In the genomic region with DNA sequence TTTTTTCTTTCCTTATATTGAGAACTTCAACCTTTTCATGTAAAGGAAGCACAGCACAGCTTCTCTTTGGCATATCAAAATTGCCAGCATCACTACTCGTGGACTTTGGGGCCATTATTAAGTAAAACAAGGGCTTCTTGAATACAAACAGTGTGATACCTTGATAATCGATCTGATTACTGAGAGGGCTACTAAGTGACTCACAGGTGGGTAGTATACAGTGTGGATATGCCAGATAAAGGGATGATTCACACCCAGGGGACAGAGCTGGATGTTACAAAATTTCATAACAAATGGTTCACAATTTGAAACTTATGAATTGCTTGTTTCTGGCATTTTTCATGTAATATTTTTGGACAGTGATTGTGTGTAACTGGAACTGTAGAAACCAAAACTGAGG, we compare ENCODE assay signal across 1 cellular context.
TF ChIP-seq lines count a peak whose summit lies in the region.

No MANE protein-coding gene starts in this region.

TF ChIP-seq in K562, 482 proteins besides CTCF, POLR2A, EP300 and RAD21 (continues in another document):
- no peak for TF ChIP-seq ZNF780A (CRISPR knock-in tag; IDR thresholded peaks at IDR 0.05)
- TF ChIP-seq CTBP1 (IDR thresholded peaks at IDR 0.05; ENCODE audit: borderline replicate concordance) = peak; percentile 35; the same call in 1 of the 2 replicates
- no peak for TF ChIP-seq CEBPG (CRISPR knock-in tag; IDR thresholded peaks at IDR 0.05)
- peak in 1 of 2 experiments; percentile 70; a peak in 1 of 4 replicates for TF ChIP-seq CEBPG (tag; conservative IDR thresholded peaks at IDR 0.05 in 1 of 2, IDR thresholded peaks at IDR 0.05 in 1 of 2)
- TF ChIP-seq, protein P1, sequence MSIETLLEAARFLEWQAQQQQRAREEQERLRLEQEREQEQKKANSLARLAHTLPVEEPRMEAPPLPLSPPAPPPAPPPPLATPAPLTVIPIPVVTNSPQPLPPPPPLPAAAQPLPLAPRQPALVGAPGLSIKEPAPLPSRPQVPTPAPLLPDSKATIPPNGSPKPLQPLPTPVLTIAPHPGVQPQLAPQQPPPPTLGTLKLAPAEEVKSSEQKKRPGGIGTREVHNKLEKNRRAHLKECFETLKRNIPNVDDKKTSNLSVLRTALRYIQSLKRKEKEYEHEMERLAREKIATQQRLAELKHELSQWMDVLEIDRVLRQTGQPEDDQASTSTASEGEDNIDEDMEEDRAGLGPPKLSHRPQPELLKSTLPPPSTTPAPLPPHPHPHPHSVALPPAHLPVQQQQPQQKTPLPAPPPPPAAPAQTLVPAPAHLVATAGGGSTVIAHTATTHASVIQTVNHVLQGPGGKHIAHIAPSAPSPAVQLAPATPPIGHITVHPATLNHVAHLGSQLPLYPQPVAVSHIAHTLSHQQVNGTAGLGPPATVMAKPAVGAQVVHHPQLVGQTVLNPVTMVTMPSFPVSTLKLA (conservative IDR thresholded peaks at IDR 0.05) = no peak
- peak; percentile 77 for TF ChIP-seq NEUROD1 (IDR thresholded peaks at IDR 0.05; ENCODE audit: borderline replicate concordance, low read depth, low read length, partially characterized antibody)
- no peak for TF ChIP-seq GTF2E2 (tag; IDR thresholded peaks at IDR 0.05)
- TF ChIP-seq CSDE1 (IDR thresholded peaks at IDR 0.05) = no peak
- no peak for TF ChIP-seq SREBF1 (IDR thresholded peaks at IDR 0.05; ENCODE audit: borderline replicate concordance, low read depth, low read length)
- TF ChIP-seq KHSRP (IDR thresholded peaks at IDR 0.05) = 0 out of 2 replicates have a peak, but pooled peaks have one; percentile 40
- TF ChIP-seq ZZZ3 (IDR thresholded peaks at IDR 0.05) = no peak
- peak; percentile 98 for TF ChIP-seq SMARCE1 (IDR thresholded peaks at IDR 0.05)
- peak; percentile 96 for TF ChIP-seq SMARCA4 (IDR thresholded peaks at IDR 0.05)
- TF ChIP-seq ARID1B (IDR thresholded peaks at IDR 0.05) = peak; percentile 95
- no peak for TF ChIP-seq SP1 (CRISPR knock-in tag; IDR thresholded peaks at IDR 0.05)
- peak; percentile 62 for TF ChIP-seq CBFA2T2 (conservative IDR thresholded peaks at IDR 0.05)
- no peak for TF ChIP-seq ZNF717 (CRISPR knock-in tag; IDR thresholded peaks at IDR 0.05)
- no peak for TF ChIP-seq ZFP30 (CRISPR knock-in tag; IDR thresholded peaks at IDR 0.05; ENCODE audit: borderline replicate concordance)
- TF ChIP-seq, protein P2, sequence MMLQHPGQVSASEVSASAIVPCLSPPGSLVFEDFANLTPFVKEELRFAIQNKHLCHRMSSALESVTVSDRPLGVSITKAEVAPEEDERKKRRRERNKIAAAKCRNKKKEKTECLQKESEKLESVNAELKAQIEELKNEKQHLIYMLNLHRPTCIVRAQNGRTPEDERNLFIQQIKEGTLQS (IDR thresholded peaks at IDR 0.05) = peak; percentile 93
- TF ChIP-seq, protein P2 (CRISPR knock-in tag; conservative IDR thresholded peaks at IDR 0.05) = no peak
- TF ChIP-seq, protein P3, sequence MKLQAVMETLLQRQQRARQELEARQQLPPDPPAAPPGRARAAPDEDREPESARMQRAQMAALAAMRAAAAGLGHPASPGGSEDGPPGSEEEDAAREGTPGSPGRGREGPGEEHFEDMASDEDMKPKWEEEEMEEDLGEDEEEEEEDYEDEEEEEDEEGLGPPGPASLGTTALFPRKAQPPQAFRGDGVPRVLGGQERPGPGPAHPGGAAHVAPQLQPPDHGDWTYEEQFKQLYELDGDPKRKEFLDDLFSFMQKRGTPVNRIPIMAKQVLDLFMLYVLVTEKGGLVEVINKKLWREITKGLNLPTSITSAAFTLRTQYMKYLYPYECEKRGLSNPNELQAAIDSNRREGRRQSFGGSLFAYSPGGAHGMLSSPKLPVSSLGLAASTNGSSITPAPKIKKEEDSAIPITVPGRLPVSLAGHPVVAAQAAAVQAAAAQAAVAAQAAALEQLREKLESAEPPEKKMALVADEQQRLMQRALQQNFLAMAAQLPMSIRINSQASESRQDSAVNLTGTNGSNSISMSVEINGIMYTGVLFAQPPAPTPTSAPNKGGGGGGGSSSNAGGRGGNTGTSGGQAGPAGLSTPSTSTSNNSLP (IDR thresholded peaks at IDR 0.05; ENCODE audit: borderline replicate concordance, low read depth, low read length) = peak; percentile 94
- TF ChIP-seq, protein P4, sequence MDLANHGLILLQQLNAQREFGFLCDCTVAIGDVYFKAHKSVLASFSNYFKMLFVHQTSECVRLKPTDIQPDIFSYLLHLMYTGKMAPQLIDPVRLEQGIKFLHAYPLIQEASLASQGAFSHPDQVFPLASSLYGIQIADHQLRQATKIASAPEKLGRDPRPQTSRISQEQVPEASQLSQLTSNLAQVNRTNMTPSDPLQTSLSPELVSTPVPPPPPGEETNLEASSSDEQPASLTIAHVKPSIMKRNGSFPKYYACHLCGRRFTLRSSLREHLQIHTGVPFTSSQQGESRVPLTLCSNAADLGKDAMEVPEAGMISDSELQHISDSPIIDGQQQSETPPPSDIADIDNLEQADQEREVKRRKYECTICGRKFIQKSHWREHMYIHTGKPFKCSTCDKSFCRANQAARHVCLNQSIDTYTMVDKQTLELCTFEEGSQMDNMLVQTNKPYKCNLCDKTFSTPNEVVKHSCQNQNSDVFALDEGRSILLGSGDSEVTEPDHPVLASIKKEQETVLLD (IDR thresholded peaks at IDR 0.05) = peak; percentile 66; the same call in 1 of the 2 replicates
- TF ChIP-seq RCOR1 (IDR thresholded peaks at IDR 0.05; ENCODE audit: borderline replicate concordance in 1 of 2, low read depth in 2 of 2, low read length in 2 of 2) = 0 out of 4 replicates have a peak, but pooled peaks of 1 of the 2 experiments have one; percentile 44
- TF ChIP-seq SOX6 (IDR thresholded peaks at IDR 0.05) = peak; percentile 84
- TF ChIP-seq, protein P5, sequence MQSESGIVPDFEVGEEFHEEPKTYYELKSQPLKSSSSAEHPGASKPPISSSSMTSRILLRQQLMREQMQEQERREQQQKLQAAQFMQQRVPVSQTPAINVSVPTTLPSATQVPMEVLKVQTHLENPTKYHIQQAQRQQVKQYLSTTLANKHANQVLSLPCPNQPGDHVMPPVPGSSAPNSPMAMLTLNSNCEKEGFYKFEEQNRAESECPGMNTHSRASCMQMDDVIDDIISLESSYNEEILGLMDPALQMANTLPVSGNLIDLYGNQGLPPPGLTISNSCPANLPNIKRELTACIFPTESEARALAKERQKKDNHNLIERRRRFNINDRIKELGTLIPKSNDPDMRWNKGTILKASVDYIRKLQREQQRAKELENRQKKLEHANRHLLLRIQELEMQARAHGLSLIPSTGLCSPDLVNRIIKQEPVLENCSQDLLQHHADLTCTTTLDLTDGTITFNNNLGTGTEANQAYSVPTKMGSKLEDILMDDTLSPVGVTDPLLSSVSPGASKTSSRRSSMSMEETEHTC (IDR thresholded peaks at IDR 0.05) = peak; percentile 27; the same call in 1 of the 2 replicates
- TF ChIP-seq, protein P6, sequence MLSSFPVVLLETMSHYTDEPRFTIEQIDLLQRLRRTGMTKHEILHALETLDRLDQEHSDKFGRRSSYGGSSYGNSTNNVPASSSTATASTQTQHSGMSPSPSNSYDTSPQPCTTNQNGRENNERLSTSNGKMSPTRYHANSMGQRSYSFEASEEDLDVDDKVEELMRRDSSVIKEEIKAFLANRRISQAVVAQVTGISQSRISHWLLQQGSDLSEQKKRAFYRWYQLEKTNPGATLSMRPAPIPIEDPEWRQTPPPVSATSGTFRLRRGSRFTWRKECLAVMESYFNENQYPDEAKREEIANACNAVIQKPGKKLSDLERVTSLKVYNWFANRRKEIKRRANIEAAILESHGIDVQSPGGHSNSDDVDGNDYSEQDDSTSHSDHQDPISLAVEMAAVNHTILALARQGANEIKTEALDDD (IDR thresholded peaks at IDR 0.05) = 0 out of 2 replicates have a peak, but pooled peaks have one; percentile 15
- peak; percentile 85 for TF ChIP-seq TEAD4 (IDR thresholded peaks at IDR 0.05; ENCODE audit: low read length)
- no peak for TF ChIP-seq TEAD4 (CRISPR knock-in tag; IDR thresholded peaks at IDR 0.05; ENCODE audit: borderline replicate concordance)
- TF ChIP-seq POLR2AphosphoS5 (IDR thresholded peaks at IDR 0.05; ENCODE audit: control insufficient read depth, insufficient read depth, low read depth, low read length) = peak; percentile 55; the same call in 1 of the 2 replicates
- TF ChIP-seq, protein P7, sequence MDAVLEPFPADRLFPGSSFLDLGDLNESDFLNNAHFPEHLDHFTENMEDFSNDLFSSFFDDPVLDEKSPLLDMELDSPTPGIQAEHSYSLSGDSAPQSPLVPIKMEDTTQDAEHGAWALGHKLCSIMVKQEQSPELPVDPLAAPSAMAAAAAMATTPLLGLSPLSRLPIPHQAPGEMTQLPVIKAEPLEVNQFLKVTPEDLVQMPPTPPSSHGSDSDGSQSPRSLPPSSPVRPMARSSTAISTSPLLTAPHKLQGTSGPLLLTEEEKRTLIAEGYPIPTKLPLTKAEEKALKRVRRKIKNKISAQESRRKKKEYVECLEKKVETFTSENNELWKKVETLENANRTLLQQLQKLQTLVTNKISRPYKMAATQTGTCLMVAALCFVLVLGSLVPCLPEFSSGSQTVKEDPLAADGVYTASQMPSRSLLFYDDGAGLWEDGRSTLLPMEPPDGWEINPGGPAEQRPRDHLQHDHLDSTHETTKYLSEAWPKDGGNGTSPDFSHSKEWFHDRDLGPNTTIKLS (IDR thresholded peaks at IDR 0.05; ENCODE audit: borderline replicate concordance, low read depth) = no peak
- peak; percentile 99 for TF ChIP-seq FOSL1 (tag; conservative IDR thresholded peaks at IDR 0.05)
- TF ChIP-seq, protein P8, sequence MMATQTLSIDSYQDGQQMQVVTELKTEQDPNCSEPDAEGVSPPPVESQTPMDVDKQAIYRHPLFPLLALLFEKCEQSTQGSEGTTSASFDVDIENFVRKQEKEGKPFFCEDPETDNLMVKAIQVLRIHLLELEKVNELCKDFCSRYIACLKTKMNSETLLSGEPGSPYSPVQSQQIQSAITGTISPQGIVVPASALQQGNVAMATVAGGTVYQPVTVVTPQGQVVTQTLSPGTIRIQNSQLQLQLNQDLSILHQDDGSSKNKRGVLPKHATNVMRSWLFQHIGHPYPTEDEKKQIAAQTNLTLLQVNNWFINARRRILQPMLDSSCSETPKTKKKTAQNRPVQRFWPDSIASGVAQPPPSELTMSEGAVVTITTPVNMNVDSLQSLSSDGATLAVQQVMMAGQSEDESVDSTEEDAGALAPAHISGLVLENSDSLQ (IDR thresholded peaks at IDR 0.05) = 0 out of 2 replicates have a peak, but pooled peaks have one; percentile 12
- TF ChIP-seq CCNT2 (IDR thresholded peaks at IDR 0.05; ENCODE audit: borderline replicate concordance, extremely low read depth, insufficient read length, low read depth, low read length) = peak; percentile 33
- no peak for TF ChIP-seq KDM4B (IDR thresholded peaks at IDR 0.05; ENCODE audit: borderline replicate concordance in 2 of 2, low read depth in 1 of 2)
- TF ChIP-seq JUND (IDR thresholded peaks at IDR 0.05; ENCODE audit: borderline replicate concordance, low read depth, low read length) = peak; percentile 96
- TF ChIP-seq JUND (tag; IDR thresholded peaks at IDR 0.05; ENCODE audit: borderline replicate concordance, low read depth, low read length) = peak; percentile 82; the same call in 1 of the 3 replicates
- TF ChIP-seq TCF7 (IDR thresholded peaks at IDR 0.05; ENCODE audit: borderline replicate concordance) = no peak
- TF ChIP-seq SMARCB1 (IDR thresholded peaks at IDR 0.05; ENCODE audit: insufficient read length, low read depth) = no peak
- no peak for TF ChIP-seq ELF2 (CRISPR knock-in tag; IDR thresholded peaks at IDR 0.05)
- TF ChIP-seq HDAC2 (IDR thresholded peaks at IDR 0.05) = 0 out of 2 replicates have a peak, but pooled peaks have one; percentile 35
- 0 out of 4 replicates have a peak, but pooled peaks of 1 of the 2 experiments have one; percentile 14 for TF ChIP-seq KDM1A (IDR thresholded peaks at IDR 0.05)
- no peak for TF ChIP-seq KAT8 (IDR thresholded peaks at IDR 0.05; ENCODE audit: low read depth)
- TF ChIP-seq TCF3 (CRISPR knock-in tag; IDR thresholded peaks at IDR 0.05) = peak; percentile 84
- TF ChIP-seq RNF2 (IDR thresholded peaks at IDR 0.05) = no peak
- no peak for TF ChIP-seq RAD51 (IDR thresholded peaks at IDR 0.05; ENCODE audit: borderline replicate concordance, low read depth)
- peak; percentile 83 for TF ChIP-seq FOS (IDR thresholded peaks at IDR 0.05; ENCODE audit: extremely low read depth, insufficient read length)
- peak; percentile 64 for TF ChIP-seq MTA2 (IDR thresholded peaks at IDR 0.05; ENCODE audit: low read depth)
- TF ChIP-seq CBFA2T3 (IDR thresholded peaks at IDR 0.05) = peak; percentile 86
- peak; percentile 66 for TF ChIP-seq DACH1 (IDR thresholded peaks at IDR 0.05; ENCODE audit: partially characterized antibody)
- TF ChIP-seq MBD2 (IDR thresholded peaks at IDR 0.05; ENCODE audit: borderline replicate concordance, low read depth) = peak; percentile 65; the same call in 1 of the 2 replicates
- TF ChIP-seq POLR3G (IDR thresholded peaks at IDR 0.05; ENCODE audit: extremely low read depth, insufficient read length, insufficient replicate concordance) = no peak
- no peak for TF ChIP-seq ZNF785 (CRISPR knock-in tag; IDR thresholded peaks at IDR 0.05)
- no peak for TF ChIP-seq FOXA1 (IDR thresholded peaks at IDR 0.05; ENCODE audit: borderline replicate concordance)
- TF ChIP-seq, protein P9, sequence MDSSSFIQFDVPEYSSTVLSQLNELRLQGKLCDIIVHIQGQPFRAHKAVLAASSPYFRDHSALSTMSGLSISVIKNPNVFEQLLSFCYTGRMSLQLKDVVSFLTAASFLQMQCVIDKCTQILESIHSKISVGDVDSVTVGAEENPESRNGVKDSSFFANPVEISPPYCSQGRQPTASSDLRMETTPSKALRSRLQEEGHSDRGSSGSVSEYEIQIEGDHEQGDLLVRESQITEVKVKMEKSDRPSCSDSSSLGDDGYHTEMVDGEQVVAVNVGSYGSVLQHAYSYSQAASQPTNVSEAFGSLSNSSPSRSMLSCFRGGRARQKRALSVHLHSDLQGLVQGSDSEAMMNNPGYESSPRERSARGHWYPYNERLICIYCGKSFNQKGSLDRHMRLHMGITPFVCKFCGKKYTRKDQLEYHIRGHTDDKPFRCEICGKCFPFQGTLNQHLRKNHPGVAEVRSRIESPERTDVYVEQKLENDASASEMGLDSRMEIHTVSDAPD (CRISPR knock-in tag; IDR thresholded peaks at IDR 0.05) = no peak
- TF ChIP-seq GATAD2B (IDR thresholded peaks at IDR 0.05; ENCODE audit: borderline replicate concordance) = peak; percentile 51; the same call in 1 of the 2 replicates
- 0 out of 4 replicates have a peak, but pooled peaks of 1 of the 2 experiments have one; percentile 14 for TF ChIP-seq FOXA3 (CRISPR knock-in tag; conservative IDR thresholded peaks at IDR 0.05 in 1 of 2, IDR thresholded peaks at IDR 0.05 in 1 of 2)
- TF ChIP-seq SMARCC2 (IDR thresholded peaks at IDR 0.05; ENCODE audit: low read depth) = peak; percentile 94
- TF ChIP-seq ZNF764 (CRISPR knock-in tag; IDR thresholded peaks at IDR 0.05; ENCODE audit: low read depth) = no peak
- peak; percentile 97 for TF ChIP-seq DPF2 (IDR thresholded peaks at IDR 0.05)
- 0 out of 2 replicates have a peak, but pooled peaks have one; percentile 24 for TF ChIP-seq PML (IDR thresholded peaks at IDR 0.05; ENCODE audit: low read length)
- TF ChIP-seq EGR1 (conservative IDR thresholded peaks at IDR 0.05) = peak; percentile 60; the same call in 1 of the 2 replicates
- no peak for TF ChIP-seq PHB2 (IDR thresholded peaks at IDR 0.05; ENCODE audit: low read depth)
- TF ChIP-seq NUFIP1 (IDR thresholded peaks at IDR 0.05; ENCODE audit: partially characterized antibody) = no peak
- TF ChIP-seq MCM7 (IDR thresholded peaks at IDR 0.05) = no peak
- peak; percentile 28; the same call in 1 of the 2 replicates for TF ChIP-seq CREM (IDR thresholded peaks at IDR 0.05; ENCODE audit: low read depth)
- peak; percentile 48 for TF ChIP-seq CEBPB (tag; IDR thresholded peaks at IDR 0.05)
